Comparison of ENCODE assay signal across 1 cellular context in the genomic region with DNA sequence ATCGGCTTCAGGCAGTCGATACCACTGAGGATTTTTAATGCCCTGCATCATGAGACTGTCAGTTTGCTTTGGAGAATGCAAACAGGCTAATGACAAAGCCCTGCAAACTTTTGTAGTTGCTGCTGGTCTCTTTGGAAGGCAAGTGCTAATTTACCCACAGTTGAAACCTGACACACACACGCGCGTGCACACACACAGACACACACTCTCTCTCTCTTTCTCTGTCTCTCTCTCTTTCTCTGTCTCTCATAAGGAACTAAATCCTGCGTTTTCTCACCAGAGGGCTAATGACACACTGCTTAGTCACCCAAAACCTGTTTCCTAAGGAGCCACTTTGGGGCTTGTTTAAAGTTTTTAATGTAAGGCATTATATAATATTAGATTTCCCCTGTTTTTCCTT.
TF ChIP-seq lines count a peak whose summit lies in the region.

No MANE protein-coding gene starts in this region.

TF ChIP-seq in WTC11, 78 proteins besides CTCF, POLR2A, EP300 and RAD21 (continued from another document):
- TF ChIP-seq, protein P1, sequence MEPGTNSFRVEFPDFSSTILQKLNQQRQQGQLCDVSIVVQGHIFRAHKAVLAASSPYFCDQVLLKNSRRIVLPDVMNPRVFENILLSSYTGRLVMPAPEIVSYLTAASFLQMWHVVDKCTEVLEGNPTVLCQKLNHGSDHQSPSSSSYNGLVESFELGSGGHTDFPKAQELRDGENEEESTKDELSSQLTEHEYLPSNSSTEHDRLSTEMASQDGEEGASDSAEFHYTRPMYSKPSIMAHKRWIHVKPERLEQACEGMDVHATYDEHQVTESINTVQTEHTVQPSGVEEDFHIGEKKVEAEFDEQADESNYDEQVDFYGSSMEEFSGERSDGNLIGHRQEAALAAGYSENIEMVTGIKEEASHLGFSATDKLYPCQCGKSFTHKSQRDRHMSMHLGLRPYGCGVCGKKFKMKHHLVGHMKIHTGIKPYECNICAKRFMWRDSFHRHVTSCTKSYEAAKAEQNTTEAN (CRISPR knock-in tag; IDR thresholded peaks at IDR 0.05) = no peak
- TF ChIP-seq TEAD1 (CRISPR knock-in tag; IDR thresholded peaks at IDR 0.05) (no peak), RORB (CRISPR knock-in tag; IDR thresholded peaks at IDR 0.05) (no peak)
